1 cellular context compared by ENCODE assay signal in genomic region chr19:53639471-53639870, GRCh38.
TF ChIP-seq lines count a peak whose summit lies in the region.

No MANE protein-coding gene starts in this region.

TF ChIP-seq in H1, 55 proteins besides CTCF, POLR2A, EP300 and RAD21:
- TF ChIP-seq CBX5 (IDR thresholded peaks at IDR 0.05; ENCODE audit: low read depth, low read length): no peak
- TF ChIP-seq JUN (IDR thresholded peaks at IDR 0.05; ENCODE audit: low read depth, low read length): no peak
- TF ChIP-seq BRCA1 (IDR thresholded peaks at IDR 0.05; ENCODE audit: low read depth, low read length): no peak
- no peak for TF ChIP-seq TBP (IDR thresholded peaks at IDR 0.05; ENCODE audit: low read depth, low read length)
- TF ChIP-seq SAP30 (IDR thresholded peaks at IDR 0.05; ENCODE audit: insufficient read depth, insufficient replicate concordance, low read length): no peak
- TF ChIP-seq SRF (IDR thresholded peaks at IDR 0.05; ENCODE audit: low read depth, low read length): no peak
- TF ChIP-seq SP1 (IDR thresholded peaks at IDR 0.05; ENCODE audit: low read depth, low read length): no peak
- no peak for TF ChIP-seq CREB1 (IDR thresholded peaks at IDR 0.05)
- TF ChIP-seq EGR1 (IDR thresholded peaks at IDR 0.05; ENCODE audit: borderline replicate concordance, low read depth, low read length): no peak
